In the genomic region with DNA sequence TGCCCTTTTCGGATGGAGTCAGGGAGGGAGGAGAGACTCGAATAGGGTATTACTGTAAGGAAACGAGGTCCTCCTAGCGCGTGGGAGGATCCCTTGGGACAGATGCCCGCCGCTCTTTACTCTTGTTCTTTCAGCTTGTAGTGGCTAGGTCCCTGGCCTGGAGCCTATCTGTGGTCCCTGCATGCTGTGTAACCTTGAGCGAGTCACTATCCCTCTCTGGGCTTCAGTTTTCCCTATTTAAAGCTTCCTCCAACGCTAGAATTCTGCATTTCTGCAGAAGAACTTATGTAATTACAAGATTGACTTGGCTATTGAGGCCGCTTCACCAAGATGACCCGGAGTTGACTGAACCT, we compare ENCODE assay signal across 8 cellular contexts. TPM values are rescaled to one million over a fixed set of nuclear protein-coding genes. Genes with fewer than 3 reads are reported as not detected.
DNase-seq lines count a peak whose midpoint lies in the region; ATAC-seq and TF ChIP-seq lines count a peak whose summit lies in the region.

No MANE protein-coding gene starts in this region.

- no peak for DNase-seq in heart left ventricle
- DNase-seq in cardiac septum (ENCODE audit: low spot score), result no peak
- DNase-seq in heart right ventricle, result no peak
- no peak for DNase-seq in spleen
- DNase-seq in activated CD4-positive, CD25-positive, alpha-beta regulatory T cell (lab: John Stamatoyannopoulos, UW), result no peak
- no peak for DNase-seq in NCI-H2227 (lab: John Stamatoyannopoulos, UW; ENCODE audit: unreplicated experiment)

- TF ChIP-seq CTCF in heart left ventricle (IDR thresholded peaks at IDR 0.05), result no peak
- TF ChIP-seq CTCF in heart right ventricle (IDR thresholded peaks at IDR 0.05), result peak in 1 of 9 donors; percentile 6
- TF ChIP-seq CTCF in spleen (IDR thresholded peaks at IDR 0.05 in 8 of 11, conservative IDR thresholded peaks at IDR 0.05 in 3 of 11), result no peak

- intact Hi-C loops in heart left ventricle (cut with DNase I), result loop anchor here in 4 of 10 donors (5.0 to 10.0 kb wide), 4 partner anchors 127 to 671 kb away; partner anchors contain the start of genes SLC35D1 (in 2 of the 4) and SERBP1 (in 1 of the 4)
- intact Hi-C loops in cardiac septum (cut with DNase I), result loop anchor here (2.0 to 10.0 kb wide), 3 partner anchors 127 to 505 kb away; partner anchors contain the start of gene SERBP1
- intact Hi-C loops in heart right ventricle (cut with DNase I), result loop anchor here in 5 of 10 donors (5.0 to 10.0 kb wide), 4 partner anchors 127 to 171 kb away; partner anchors contain the start of genes SLC35D1 (in 3 of the 5) and DYNLT5 (in 1 of the 5)
- intact Hi-C loops in spleen (cut with DNase I; ENCODE audit: low total_unique reads), result no loop called here

- H3K4me1 ChIP-seq in heart left ventricle, result peaks cover 3 to 40% (median 27%) of the 10 kb centered on the region in 12 donors
- peaks cover 0 to 51% (median 36%) of the 10 kb centered on the region in 9 donors for H3K4me1 ChIP-seq in heart right ventricle
- peaks cover 19 to 68% (median 52%) of the 10 kb centered on the region in 6 donors for H3K4me1 ChIP-seq in spleen

- ATAC-seq in heart left ventricle, result peak in 2 of 4 donors; percentile 1 to 2
- peak; percentile 18; the same call in 2 of the 3 replicates for ATAC-seq in SK-N-SH treated with all-trans-retinoic acid at 6 μM for 48 hours
- ATAC-seq in heart right ventricle, result peak in 2 of 8 donors; percentile 1
- no peak for ATAC-seq in GM18861 (IDR thresholded peaks at IDR 0.05; ENCODE audit: unreplicated experiment)

- H3K36me3 ChIP-seq in heart left ventricle (peaks cover 0 to 7% (median 0%) of the 10 kb centered on the region in 9 donors), heart right ventricle (peaks cover 0 to 17% (median 0%) of the 10 kb centered on the region in 9 donors), spleen (peaks cover 0 to under 1% (median 0%) of the 10 kb centered on the region in 6 donors)

- peak overlapping the region; percentile 82 to 96 (median 92) for H3K27ac ChIP-seq in heart left ventricle
- peak overlapping the region; percentile 85 to 96 (median 92) for H3K27ac ChIP-seq in heart right ventricle
- peak overlapping the region; percentile 79 to 96 (median 91) for H3K27ac ChIP-seq in spleen

- H3K27me3 ChIP-seq in heart left ventricle, result no peaks in the 10 kb centered on the region
- H3K27me3 ChIP-seq in heart right ventricle, result no peaks in the 10 kb centered on the region
- no peaks in the 10 kb centered on the region for H3K27me3 ChIP-seq in spleen (replicated peaks in 1 of 7)

- H3K9me3 ChIP-seq in heart left ventricle (no peaks in the 10 kb centered on the region), heart right ventricle (no peaks in the 10 kb centered on the region), spleen (no peaks in the 10 kb centered on the region)

- 5 to 8% (median 6%) methylated on average over 11 of the region's 11 CpGs for WGBS in heart left ventricle, 4 donors
- WGBS in heart right ventricle, 2 donors, result 5% methylated on average over 11 of the region's 11 CpGs
- 5 to 8% (median 6%) methylated on average over 11 of the region's 11 CpGs for WGBS in spleen, 5 donors

- H3K4me3 ChIP-seq in heart left ventricle (peak overlapping the region; percentile 61 to 93 (median 76)), heart right ventricle (peak overlapping the region; percentile 53 to 93 (median 77)), spleen (peak overlapping the region; percentile 73 to 98 (median 90))

- TF ChIP-seq POLR2A in heart left ventricle (IDR thresholded peaks at IDR 0.05) (no peak), spleen (IDR thresholded peaks at IDR 0.05) (no peak)

TF ChIP-seq in SK-N-SH treated with all-trans-retinoic acid at 6 μM for 48 hours, 23 proteins besides CTCF, POLR2A, EP300 and RAD21:
- TF ChIP-seq TOX (CRISPR knock-in tag; IDR thresholded peaks at IDR 0.05; ENCODE audit: borderline replicate concordance) (no peak), GLIS3 (CRISPR knock-in tag; IDR thresholded peaks at IDR 0.05) (peak; percentile 70; the same call in 1 of the 2 replicates)

RNA-seq across cellular contexts. Expression of gene MIER1, which starts 0.7 kb away (rescaled TPM):
- 10 to 100 TPM; 14.3 to 23.8 (median 19.3) TPM for total RNA-seq in heart left ventricle
- polyA plus RNA-seq in heart left ventricle, result 10 to 100 TPM in 1 of 2 donors, 1 to 10 TPM in 1; 7.3 to 10.5 TPM
- 27.8 TPM for total RNA-seq in cardiac septum
- 10 to 100 TPM; 16.9 to 22.4 (median 20.1) TPM for total RNA-seq in heart right ventricle
- 10 to 100 TPM in 1 of 2 donors, 1 to 10 TPM in 1; 5.8 to 10.6 TPM for polyA plus RNA-seq in heart right ventricle
- 10 to 100 TPM; 42.2 to 55.8 (median 46.5) TPM for total RNA-seq in spleen
- polyA plus RNA-seq in spleen, result 10 to 100 TPM; 10.3 to 15.7 (median 12.5) TPM

RNA-seq across cellular contexts. Expression of gene DNAI4, which starts 0.9 kb away (rescaled TPM):
- 10 to 100 TPM in 5 of 9 donors, 1 to 10 TPM in 4; 4.5 to 18.9 (median 10.5) TPM for total RNA-seq in heart left ventricle
- 1 to 10 TPM in 1 of 2 donors, under 1 TPM in 1; 0.72 to 1.3 TPM for polyA plus RNA-seq in heart left ventricle
- 10.9 TPM for total RNA-seq in cardiac septum
- total RNA-seq in heart right ventricle, result 10 to 100 TPM in 8 of 10 donors, 1 to 10 TPM in 2; 8.0 to 24.5 (median 14.4) TPM
- 1 to 10 TPM in 1 of 2 donors, under 1 TPM in 1; 0.44 to 1.1 TPM for polyA plus RNA-seq in heart right ventricle
- total RNA-seq in spleen, result 1 to 10 TPM; 2.3 to 8.1 (median 6.0) TPM
- 1 to 10 TPM in 1 of 3 donors, under 1 TPM in 2; 0.78 to 1.6 (median 0.99) TPM for polyA plus RNA-seq in spleen
